20 cellular contexts compared by ENCODE assay signal in the genomic region with DNA sequence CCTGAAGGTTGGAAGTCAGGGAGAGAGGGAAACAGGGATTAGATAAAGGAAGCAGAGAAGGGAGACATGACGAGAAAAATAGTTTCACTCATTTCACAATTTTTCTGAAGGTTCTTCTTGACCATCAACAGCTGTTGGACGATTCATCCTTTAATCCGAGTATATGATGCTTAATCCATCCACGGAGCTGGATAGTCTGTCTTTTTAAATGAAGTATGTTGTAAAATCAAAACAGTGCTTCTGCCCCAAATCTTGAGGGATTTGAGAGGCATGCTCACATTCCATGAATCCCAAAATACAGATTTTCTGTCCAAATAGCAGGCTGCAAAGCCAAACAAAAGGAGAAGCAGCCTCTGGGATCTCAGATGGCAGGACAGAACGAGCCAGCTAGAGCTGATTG.
"Had no signal": no experiment of that assay in that cellular context is flagged by ENCODE, and none has a peak within 500 bp of the region (broad histone marks: within the 10 kb centered on the region; RNA-seq: fewer than 3 reads in every experiment).

No MANE protein-coding gene starts in this region.

- H3K4me1 Mint-ChIP-seq: nephron had no signal

- ATAC-seq: activated CD4-positive, alpha-beta T cell treated with anti-CD3 and anti-CD28 coated beads for 36 hours; activated T-cell treated with anti-CD3 and anti-CD28 coated beads, Interleukin-2, amount 50 U/mL, for 4 hours; body of pancreas; left lobe of liver; SK-N-SH treated with all-trans-retinoic acid at 6 μM for 48 hours; stimulated activated naive CD8-positive, alpha-beta T cell treated with anti-CD3 and anti-CD28 coated beads, Interleukin-15, amount 100 ng/mL, for 72 hours had no signal

- H3K9me3 ChIP-seq: body of pancreas had no signal

- H3K27me3 Mint-ChIP-seq: activated CD4-positive, alpha-beta T cell treated with anti-CD3 and anti-CD28 coated beads for 36 hours had no signal

- DNase-seq: activated CD4-positive, alpha-beta memory T cell treated with anti-CD3 and anti-CD28 coated beads, Interleukin-2, amount 10 ng/mL, durations not matched to agents 7 days and 5 days; activated CD4-positive, alpha-beta T cell treated with anti-CD3 and anti-CD28 coated beads for 36 hours; activated effector memory CD4-positive, alpha-beta T cell treated with Interleukin-2 at 50 U/mL for 16 hours; activated naive CD4-positive, alpha-beta T cell treated with anti-CD3 and anti-CD28 coated beads, Interleukin-2, amount 50 U/mL, for 16 hours; activated T-cell treated with anti-CD3 and anti-CD28 coated beads, Interleukin-2, amount 50 U/mL, for 4 hours; amygdala; body of pancreas; central memory CD4-positive, alpha-beta T cell; effector CD4-positive, alpha-beta T cell; hippocampal formation; mesendoderm; nucleus accumbens; small intestine; stimulated activated naive CD8-positive, alpha-beta T cell treated with anti-CD3 and anti-CD28 coated beads, Interleukin-15, amount 100 ng/mL, for 72 hours; WERI-Rb-1 had no signal

- H3K9me3 Mint-ChIP-seq: activated CD4-positive, alpha-beta memory T cell treated with anti-CD3 and anti-CD28 coated beads, Interleukin-2, amount 10 ng/mL, durations not matched to agents 7 days and 5 days; activated T-cell treated with anti-CD3 and anti-CD28 coated beads, Interleukin-2, amount 50 U/mL, for 4 hours; nephron; stimulated activated naive CD8-positive, alpha-beta T cell treated with anti-CD3 and anti-CD28 coated beads, Interleukin-15, amount 100 ng/mL, for 72 hours; T-helper 1 cell treated with Interleukin-12 subunit alpha and Interleukin-12 subunit beta and Interleukin-4 antibody, amounts not matched to agents 30 μg/mL and 1 μg/mL, for 36 hours had no signal

- H3K27ac ChIP-seq: body of pancreas, WERI-Rb-1 had no signal

- H3K27me3 ChIP-seq: body of pancreas had no signal

- H3K4me3 ChIP-seq: body of pancreas, coronary artery had no signal

- H3K36me3 ChIP-seq: WERI-Rb-1 had no signal

- H3K27ac Mint-ChIP-seq: activated CD4-positive, alpha-beta memory T cell treated with anti-CD3 and anti-CD28 coated beads, Interleukin-2, amount 10 ng/mL, durations not matched to agents 7 days and 5 days; activated CD4-positive, alpha-beta T cell treated with anti-CD3 and anti-CD28 coated beads for 36 hours; nephron; stimulated activated naive CD8-positive, alpha-beta T cell treated with anti-CD3 and anti-CD28 coated beads, Interleukin-15, amount 100 ng/mL, for 72 hours; T-helper 1 cell treated with Interleukin-12 subunit alpha and Interleukin-12 subunit beta and Interleukin-4 antibody, amounts not matched to agents 30 μg/mL and 1 μg/mL, for 36 hours had no signal

- H3K4me3 Mint-ChIP-seq: activated CD4-positive, alpha-beta memory T cell treated with anti-CD3 and anti-CD28 coated beads, Interleukin-2, amount 10 ng/mL, durations not matched to agents 7 days and 5 days; activated CD4-positive, alpha-beta T cell treated with anti-CD3 and anti-CD28 coated beads for 36 hours; activated T-cell treated with anti-CD3 and anti-CD28 coated beads, Interleukin-2, amount 50 U/mL, for 4 hours; nephron; stimulated activated naive CD8-positive, alpha-beta T cell treated with anti-CD3 and anti-CD28 coated beads, Interleukin-15, amount 100 ng/mL, for 72 hours; T-helper 1 cell treated with Interleukin-12 subunit alpha and Interleukin-12 subunit beta and Interleukin-4 antibody, amounts not matched to agents 30 μg/mL and 1 μg/mL, for 36 hours had no signal
